33 cellular contexts compared by ENCODE assay signal in the genomic region with DNA sequence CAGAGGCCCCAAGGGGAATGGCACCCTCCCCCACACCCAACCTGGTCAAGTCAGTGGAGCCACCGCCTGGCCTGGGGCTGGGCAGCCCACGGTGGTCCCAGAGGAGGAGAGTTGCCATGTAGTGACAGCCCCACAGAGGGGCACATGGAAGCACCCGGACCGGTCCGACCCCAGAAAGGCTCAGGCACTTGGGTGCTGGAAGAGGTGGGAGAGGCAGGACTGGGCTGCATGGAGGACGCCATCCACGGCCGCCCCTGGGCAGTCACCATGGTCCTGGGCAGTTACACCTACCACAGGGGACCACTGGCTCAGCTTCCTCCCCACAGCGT. TPM values are rescaled to one million over a fixed set of nuclear protein-coding genes. Genes with fewer than 3 reads are reported as not detected.
"Had no signal": no experiment of that assay in that cellular context is flagged by ENCODE, and none has a peak within 500 bp of the region (broad histone marks: within the 10 kb centered on the region; RNA-seq: fewer than 3 reads in every experiment).

No MANE protein-coding gene starts in this region.

- H3K4me1 ChIP-seq: prostate gland had no signal

- ATAC-seq: activated CD4-positive, CD25-positive, alpha-beta regulatory T cell treated with anti-CD3 and anti-CD28 coated beads, Interleukin-2, amount 50 U/mL, for 24 hours; activated naive CD8-positive, alpha-beta T cell treated with anti-CD3 and anti-CD28 coated beads, Interleukin-2, amount 50 U/mL, for 24 hours; left lung; pancreas; stimulated activated memory B cell treated with anti-CD40 and anti-IgM and Interleukin-4, amounts not matched to agents 10 μg/mL and 1 μg/mL and 100 μg/mL, for 72 hours had no signal

- DNase-seq: activated CD4-positive, alpha-beta T cell treated with anti-CD3 and anti-CD28 coated beads for 48 hours; activated CD4-positive, alpha-beta T cell treated with anti-CD3 and anti-CD28 coated beads, Interleukin-2, amount 50 U/mL, for 48 hours; activated CD8-positive, alpha-beta memory T cell treated with anti-CD3 and anti-CD28 coated beads for 24 hours; activated effector memory CD4-positive, alpha-beta T cell treated with anti-CD3 and anti-CD28 coated beads, Interleukin-2, amount 50 U/mL, for 16 hours; activated naive CD4-positive, alpha-beta T cell treated with anti-CD3 and anti-CD28 coated beads, Interleukin-2, amount 10 ng/mL, durations not matched to agents 7 days and 5 days; activated naive CD8-positive, alpha-beta T cell treated with anti-CD3 and anti-CD28 coated beads, Interleukin-2, amount 50 U/mL, for 24 hours; amygdala; caudate nucleus; dermis blood vessel endothelial cell; effector CD4-positive, alpha-beta T cell; esophagus squamous epithelium; foreskin melanocyte; heart right ventricle; left lung; nephron progenitor cell; sigmoid colon; small intestine; stimulated activated CD4-positive, alpha-beta T cell treated with anti-CD3 and anti-CD28 coated beads, Interleukin-1b, Interleukin-23, amount 100 ng/mL, for 48 hours; stimulated activated CD4-positive, alpha-beta T cell treated with anti-CD3 and anti-CD28 coated beads, Interleukin-4, amount 100 ng/mL, for 4 hours; stimulated activated CD8-positive, alpha-beta memory T cell treated with anti-CD3 and anti-CD28 coated beads, Interleukin-4, amount 100 ng/mL, for 48 hours; stomach; SW 1271; T-helper 9 cell; WERI-Rb-1 had no signal

- H3K4me3 Mint-ChIP-seq: activated naive CD4-positive, alpha-beta T cell treated with anti-CD3 and anti-CD28 coated beads, Interleukin-2, amount 10 ng/mL, durations not matched to agents 7 days and 5 days; activated naive CD8-positive, alpha-beta T cell treated with anti-CD3 and anti-CD28 coated beads, Interleukin-2, amount 50 U/mL, for 24 hours; activated T-helper 1 cell treated with anti-CD3 and anti-CD28 coated beads, Interleukin-12 subunit alpha, Interleukin-12 subunit beta, Interleukin-2, Interleukin-4 antibody, amounts not matched to agents 30 ng/mL and 10 ng/mL and 1 ng/mL, durations not matched to agents 14 hours and 24 hours and 36 hours; nephron progenitor cell; stimulated activated memory B cell treated with anti-CD40 and anti-IgM and Interleukin-4, amounts not matched to agents 10 μg/mL and 1 μg/mL and 100 μg/mL, for 72 hours; T-helper 1 cell treated with Interleukin-12 subunit alpha and Interleukin-12 subunit beta and Interleukin-4 antibody, amounts not matched to agents 30 μg/mL and 1 μg/mL, for 36 hours had no signal

- H3K9me3 ChIP-seq: pancreas, prostate gland had no signal

- H3K9me3 Mint-ChIP-seq: activated naive CD8-positive, alpha-beta T cell treated with anti-CD3 and anti-CD28 coated beads, Interleukin-2, amount 50 U/mL, for 24 hours had no signal

- H3K27me3 ChIP-seq: pancreas had no signal

- H3K4me3 ChIP-seq: esophagus squamous epithelium, heart right ventricle, left lung, pancreas, prostate gland, sigmoid colon, stomach, tibial artery had no signal

- H3K27ac Mint-ChIP-seq: activated naive CD4-positive, alpha-beta T cell treated with anti-CD3 and anti-CD28 coated beads, Interleukin-2, amount 10 ng/mL, durations not matched to agents 7 days and 5 days; activated naive CD8-positive, alpha-beta T cell treated with anti-CD3 and anti-CD28 coated beads, Interleukin-2, amount 50 U/mL, for 24 hours; activated T-helper 1 cell treated with anti-CD3 and anti-CD28 coated beads, Interleukin-12 subunit alpha, Interleukin-12 subunit beta, Interleukin-2, Interleukin-4 antibody, amounts not matched to agents 30 ng/mL and 10 ng/mL and 1 ng/mL, durations not matched to agents 14 hours and 24 hours and 36 hours; nephron progenitor cell; stimulated activated memory B cell treated with anti-CD40 and anti-IgM and Interleukin-4, amounts not matched to agents 10 μg/mL and 1 μg/mL and 100 μg/mL, for 72 hours; T-helper 1 cell treated with Interleukin-12 subunit alpha and Interleukin-12 subunit beta and Interleukin-4 antibody, amounts not matched to agents 30 μg/mL and 1 μg/mL, for 36 hours had no signal

- H3K27ac ChIP-seq: epithelial cell of prostate, esophagus squamous epithelium, heart right ventricle, left lung, pancreas, prostate gland, sigmoid colon, stomach, tibial artery, WERI-Rb-1 had no signal

- H3K36me3 ChIP-seq: esophagus squamous epithelium, heart right ventricle, left lung, pancreas, prostate gland, sigmoid colon, stomach, tibial artery, WERI-Rb-1 had no signal

- H3K36me3 Mint-ChIP-seq: activated naive CD4-positive, alpha-beta T cell treated with anti-CD3 and anti-CD28 coated beads, Interleukin-2, amount 10 ng/mL, durations not matched to agents 7 days and 5 days; stimulated activated memory B cell treated with anti-CD40 and anti-IgM and Interleukin-4, amounts not matched to agents 10 μg/mL and 1 μg/mL and 100 μg/mL, for 72 hours had no signal

RNA-seq across cellular contexts. Expression of a gene that starts 37.9 kb away (rescaled TPM):
- total RNA-seq: dermis blood vessel endothelial cell, esophagus squamous epithelium, lung microvascular endothelial cell had no signal
